Comparison of ENCODE assay signal across 1 cellular context in genomic region chr15:70094690-70095311, GRCh38.
TF ChIP-seq lines count a peak whose summit lies in the region.

No MANE protein-coding gene starts in this region.

TF ChIP-seq in HepG2, 621 proteins besides CTCF, POLR2A, EP300 and RAD21 (continued from another document and continues in another):
- TF ChIP-seq ZNF646 (CRISPR knock-in tag; IDR thresholded peaks at IDR 0.05), result no peak
- no peak for TF ChIP-seq GABPB1 (CRISPR knock-in tag; IDR thresholded peaks at IDR 0.05)
- TF ChIP-seq ZNF563 (CRISPR knock-in tag; IDR thresholded peaks at IDR 0.05), result no peak
- no peak for TF ChIP-seq ZNF713 (CRISPR knock-in tag; IDR thresholded peaks at IDR 0.05)
- no peak for TF ChIP-seq ZFP82 (CRISPR knock-in tag; IDR thresholded peaks at IDR 0.05; ENCODE audit: borderline replicate concordance)
- TF ChIP-seq HOXA3 (CRISPR knock-in tag; IDR thresholded peaks at IDR 0.05), result peak; percentile 35; the same call in 1 of the 2 replicates
- no peak for TF ChIP-seq HOXA9 (CRISPR knock-in tag; IDR thresholded peaks at IDR 0.05; ENCODE audit: borderline replicate concordance)
- TF ChIP-seq JUND (CRISPR knock-in tag; IDR thresholded peaks at IDR 0.05), result no peak
- no peak for TF ChIP-seq MAZ (IDR thresholded peaks at IDR 0.05; ENCODE audit: borderline replicate concordance, low read depth, low read length)
- no peak for TF ChIP-seq MAZ (CRISPR knock-in tag; IDR thresholded peaks at IDR 0.05; ENCODE audit: low read depth)
- TF ChIP-seq SNAI1 (CRISPR knock-in tag; IDR thresholded peaks at IDR 0.05; ENCODE audit: borderline replicate concordance), result no peak
- no peak for TF ChIP-seq ZNF678 (CRISPR knock-in tag; IDR thresholded peaks at IDR 0.05)
- TF ChIP-seq SRSF4 (IDR thresholded peaks at IDR 0.05; ENCODE audit: low read depth, low read length, poor library complexity, severe bottlenecking), result no peak
- TF ChIP-seq ZBTB39 (CRISPR knock-in tag; IDR thresholded peaks at IDR 0.05), result no peak
- peak; percentile 25; the same call in 1 of the 2 replicates for TF ChIP-seq SOX5 (CRISPR knock-in tag; IDR thresholded peaks at IDR 0.05; ENCODE audit: borderline replicate concordance)
- no peak for TF ChIP-seq NFKBIZ (CRISPR knock-in tag; IDR thresholded peaks at IDR 0.05)
- TF ChIP-seq ZNF326 (CRISPR knock-in tag; IDR thresholded peaks at IDR 0.05; ENCODE audit: borderline replicate concordance), result no peak
- TF ChIP-seq RBM22 (optimal IDR thresholded peaks at IDR 0.05; ENCODE audit: low read length), result no peak
- TF ChIP-seq GZF1 (CRISPR knock-in tag; IDR thresholded peaks at IDR 0.05), result no peak
- TF ChIP-seq ARID5B (CRISPR knock-in tag; IDR thresholded peaks at IDR 0.05), result peak; percentile 72
- TF ChIP-seq HHEX (CRISPR knock-in tag; IDR thresholded peaks at IDR 0.05), result 0 out of 2 replicates have a peak, but pooled peaks have one; percentile 21
- no peak for TF ChIP-seq HNF4A (CRISPR knock-in tag; IDR thresholded peaks at IDR 0.05)
- peak; percentile 68 for TF ChIP-seq BCL6 (CRISPR knock-in tag; IDR thresholded peaks at IDR 0.05)
- peak; percentile 64 for TF ChIP-seq IKZF4 (CRISPR knock-in tag; IDR thresholded peaks at IDR 0.05; ENCODE audit: borderline replicate concordance, low read depth, not compliant biosample characterization)
- TF ChIP-seq ZNF576 (CRISPR knock-in tag; IDR thresholded peaks at IDR 0.05), result no peak
- TF ChIP-seq ZSCAN22 (CRISPR knock-in tag; IDR thresholded peaks at IDR 0.05), result no peak
- TF ChIP-seq ZNF414 (CRISPR knock-in tag; IDR thresholded peaks at IDR 0.05), result 0 out of 2 replicates have a peak, but pooled peaks have one; percentile 32
- no peak for TF ChIP-seq FIP1L1 (IDR thresholded peaks at IDR 0.05; ENCODE audit: borderline replicate concordance, insufficient read depth, low read depth, low read length)
- no peak for TF ChIP-seq YEATS4 (CRISPR knock-in tag; IDR thresholded peaks at IDR 0.05; ENCODE audit: borderline replicate concordance)
- no peak for TF ChIP-seq BRF2 (CRISPR knock-in tag; IDR thresholded peaks at IDR 0.05)
- no peak for TF ChIP-seq NFAT5 (CRISPR knock-in tag; IDR thresholded peaks at IDR 0.05)
- no peak for TF ChIP-seq ZSCAN25 (CRISPR knock-in tag; IDR thresholded peaks at IDR 0.05)
- peak; percentile 57; the same call in 1 of the 2 replicates for TF ChIP-seq TFAP4 (IDR thresholded peaks at IDR 0.05; ENCODE audit: borderline replicate concordance, low read depth)
- TF ChIP-seq CBX2 (IDR thresholded peaks at IDR 0.05; ENCODE audit: low read depth, low read length), result no peak
- no peak for TF ChIP-seq CBX2 (CRISPR knock-in tag; IDR thresholded peaks at IDR 0.05; ENCODE audit: low read depth)
- TF ChIP-seq ZNF550 (CRISPR knock-in tag; IDR thresholded peaks at IDR 0.05; ENCODE audit: borderline replicate concordance), result no peak
- no peak for TF ChIP-seq ZNF101 (CRISPR knock-in tag; IDR thresholded peaks at IDR 0.05; ENCODE audit: borderline replicate concordance, low read depth)
- TF ChIP-seq ZBTB7A (CRISPR knock-in tag; IDR thresholded peaks at IDR 0.05), result peak; percentile 58; the same call in 1 of the 2 replicates
- no peak for TF ChIP-seq DR1 (CRISPR knock-in tag; IDR thresholded peaks at IDR 0.05)
- peak; percentile 29; the same call in 1 of the 2 replicates for TF ChIP-seq TCF7 (IDR thresholded peaks at IDR 0.05; ENCODE audit: low read depth)
- no peak for TF ChIP-seq PCBP2 (optimal IDR thresholded peaks at IDR 0.05; ENCODE audit: low read depth, low read length, poor library complexity, severe bottlenecking)
- TF ChIP-seq FOXO1 (CRISPR knock-in tag; IDR thresholded peaks at IDR 0.05), result peak; percentile 66; the same call in 1 of the 2 replicates
- no peak for TF ChIP-seq ZNF782 (CRISPR knock-in tag; IDR thresholded peaks at IDR 0.05; ENCODE audit: borderline replicate concordance)
